Comparison of ENCODE assay signal across 14 cellular contexts in genomic region chr9:28821240-28821639, GRCh38.
DNase-seq lines count a peak whose midpoint lies in the region; ATAC-seq and TF ChIP-seq lines count a peak whose summit lies in the region.
"Had no signal": no experiment of that assay in that cellular context is flagged by ENCODE, and none has a peak within 500 bp of the region (broad histone marks: within the 10 kb centered on the region; RNA-seq: fewer than 3 reads in every experiment).

No MANE protein-coding gene starts in this region.

- H3K4me1 Mint-ChIP-seq in endothelial cell (ENCODE audit: unreplicated experiment) (peaks cover 32% of the 10 kb centered on the region), neural progenitor cell (peaks cover 20% of the 10 kb centered on the region), immature natural killer cell (peaks cover 14 to 20% of the 10 kb centered on the region in 2 donors)
- H3K4me1 Mint-ChIP-seq: CD14-positive monocyte had no signal

- no peaks in the 10 kb centered on the region for H4K20me1 ChIP-seq in neural progenitor cell (ENCODE audit: low read depth)

- H3K9me3 Mint-ChIP-seq in endothelial cell (ENCODE audit: unreplicated experiment) (peaks cover 4% of the 10 kb centered on the region), neural progenitor cell (peaks cover 12% of the 10 kb centered on the region), immature natural killer cell (peaks cover 0 to 22% (median 13%) of the 10 kb centered on the region in 6 donors)

- H3K36me3 ChIP-seq in HUES6 (ENCODE audit: control insufficient read depth, insufficient read depth, low read length) (no peaks in the 10 kb centered on the region), neural progenitor cell (no peaks in the 10 kb centered on the region)
- H3K36me3 ChIP-seq: HAP-1 had no signal

- H3K4me1 ChIP-seq in HUES6 (ENCODE audit: control insufficient read depth, insufficient read depth, low read length) (peaks cover 51% of the 10 kb centered on the region), neural progenitor cell (peaks cover 11% of the 10 kb centered on the region)
- H3K4me1 ChIP-seq: A549, Caco-2, HAP-1 had no signal

- H3F3A ChIP-seq in neural progenitor cell (ENCODE audit: low read depth): peaks cover 6% of the 10 kb centered on the region

- no peak overlapping the region for H3K4me3 ChIP-seq in HUES6 (ENCODE audit: low read depth, low read length)
- no peak overlapping the region for H3K4me3 ChIP-seq in neural progenitor cell
- H3K4me3 ChIP-seq: A549, GM23248, HAP-1 had no signal

- no peaks in the 10 kb centered on the region for H3K79me2 ChIP-seq in neural progenitor cell (ENCODE audit: low read depth)

- H3K27ac ChIP-seq in HUES6 (ENCODE audit: low read depth, low read length): 0 out of 2 replicates have a peak overlapping the region, but pooled peaks have one; percentile 20
- H3K27ac ChIP-seq in neural progenitor cell: no peak overlapping the region
- H3K27ac ChIP-seq: A549, GM23248 had no signal

- H3K4me2 ChIP-seq in neural progenitor cell: no peak overlapping the region
- H3K4me2 ChIP-seq: A549 had no signal

- H3K27ac Mint-ChIP-seq in endothelial cell (ENCODE audit: unreplicated experiment) (peak overlapping the region; percentile 64), neural progenitor cell (no peak overlapping the region), immature natural killer cell (peak overlapping the region in 1 of 6 donors; percentile 24)
- H3K27ac Mint-ChIP-seq: CD14-positive monocyte; CD8-positive, alpha-beta T cell had no signal

- in situ Hi-C loops in KBM-7 (cut with MboI; ENCODE audit: low pct_unique_long_range_greater_than_20kb, low sequenced_read_pairs): no loop called here

- H2AFZ ChIP-seq in neural progenitor cell (replicated peaks): peak overlapping the region; percentile 81
- H2AFZ ChIP-seq: GM23248 had no signal

- H3K9me3 ChIP-seq in HUES6 (ENCODE audit: control insufficient read depth, insufficient read depth, low read depth, low read length) (no peaks in the 10 kb centered on the region), neural progenitor cell (ENCODE audit: low read depth) (no peaks in the 10 kb centered on the region)
- H3K9me3 ChIP-seq: A549, Caco-2, HAP-1 had no signal

- H3K27me3 Mint-ChIP-seq in endothelial cell (ENCODE audit: unreplicated experiment) (peaks cover 8% of the 10 kb centered on the region), neural progenitor cell (ENCODE audit: insufficient read depth, low read depth) (no peaks in the 10 kb centered on the region), immature natural killer cell (ENCODE audit: low read depth in 3 of 3) (no peaks in the 10 kb centered on the region)

- no peak for TF ChIP-seq CTCF in endothelial cell (IDR thresholded peaks at IDR 0.05; ENCODE audit: unreplicated experiment)
- no peak for TF ChIP-seq CTCF in neural progenitor cell (IDR thresholded peaks at IDR 0.05)

- peak overlapping the region; percentile 10 for H3K9ac ChIP-seq in HUES6 (ENCODE audit: low read length)
- H3K9ac ChIP-seq in neural progenitor cell: no peak overlapping the region
- H3K9ac ChIP-seq: GM23248 had no signal

- H3K27me3 ChIP-seq in HUES6 (ENCODE audit: control insufficient read depth, insufficient read depth, low read length) (no peaks in the 10 kb centered on the region), neural progenitor cell (no peaks in the 10 kb centered on the region)

- H3K4me3 Mint-ChIP-seq in endothelial cell (ENCODE audit: unreplicated experiment) (no peak overlapping the region), neural progenitor cell (no peak overlapping the region), immature natural killer cell (no peak overlapping the region)
- H3K4me3 Mint-ChIP-seq: CD14-positive monocyte; CD8-positive, alpha-beta T cell had no signal

- DNase-seq in endothelial cell (ENCODE audit: low spot score) (no peak), neural progenitor cell (ENCODE audit: low spot score) (no peak), KBM-7 (no peak), immature natural killer cell (no peak)
- DNase-seq: Caco-2; CD8-positive, alpha-beta T cell; GF-D8; GM23248 had no signal

- H3K36me3 Mint-ChIP-seq in endothelial cell (ENCODE audit: low read depth, unreplicated experiment) (no peaks in the 10 kb centered on the region), neural progenitor cell (no peaks in the 10 kb centered on the region), immature natural killer cell (peaks cover 0 to 5% (median 0%) of the 10 kb centered on the region in 3 donors)
- H3K36me3 Mint-ChIP-seq: CD14-positive monocyte; CD8-positive, alpha-beta T cell had no signal

- no peak for ATAC-seq in GM21447 (IDR thresholded peaks at IDR 0.05; ENCODE audit: unreplicated experiment)
- ATAC-seq: A549; CD8-positive, alpha-beta T cell; HepG2 had no signal
